1 cellular context compared by ENCODE assay signal in genomic region chr19:10602330-10603083, GRCh38.
TF ChIP-seq lines count a peak whose summit lies in the region.

No MANE protein-coding gene starts in this region.

TF ChIP-seq in HepG2, 621 proteins besides CTCF, POLR2A, EP300 and RAD21 (continued from another document and continues in another):
- TF ChIP-seq, protein P1, sequence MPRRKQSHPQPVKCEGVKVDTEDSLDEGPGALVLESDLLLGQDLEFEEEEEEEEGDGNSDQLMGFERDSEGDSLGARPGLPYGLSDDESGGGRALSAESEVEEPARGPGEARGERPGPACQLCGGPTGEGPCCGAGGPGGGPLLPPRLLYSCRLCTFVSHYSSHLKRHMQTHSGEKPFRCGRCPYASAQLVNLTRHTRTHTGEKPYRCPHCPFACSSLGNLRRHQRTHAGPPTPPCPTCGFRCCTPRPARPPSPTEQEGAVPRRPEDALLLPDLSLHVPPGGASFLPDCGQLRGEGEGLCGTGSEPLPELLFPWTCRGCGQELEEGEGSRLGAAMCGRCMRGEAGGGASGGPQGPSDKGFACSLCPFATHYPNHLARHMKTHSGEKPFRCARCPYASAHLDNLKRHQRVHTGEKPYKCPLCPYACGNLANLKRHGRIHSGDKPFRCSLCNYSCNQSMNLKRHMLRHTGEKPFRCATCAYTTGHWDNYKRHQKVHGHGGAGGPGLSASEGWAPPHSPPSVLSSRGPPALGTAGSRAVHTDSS (CRISPR knock-in tag; conservative IDR thresholded peaks at IDR 0.05): no peak
- TF ChIP-seq ZNF296 (CRISPR knock-in tag; conservative IDR thresholded peaks at IDR 0.05): no peak
- no peak for TF ChIP-seq LBX2 (CRISPR knock-in tag; IDR thresholded peaks at IDR 0.05; ENCODE audit: borderline replicate concordance)
- TF ChIP-seq SIN3B (IDR thresholded peaks at IDR 0.05; ENCODE audit: low read length): no peak
- TF ChIP-seq SP5 (CRISPR knock-in tag; IDR thresholded peaks at IDR 0.05; ENCODE audit: borderline replicate concordance, low read depth): peak; percentile 33; the same call in 1 of the 2 replicates
- TF ChIP-seq DMAP1 (CRISPR knock-in tag; IDR thresholded peaks at IDR 0.05): 0 out of 2 replicates have a peak, but pooled peaks have one; percentile 29
- no peak for TF ChIP-seq ZNF605 (CRISPR knock-in tag; IDR thresholded peaks at IDR 0.05)
- peak; percentile 25; the same call in 1 of the 2 replicates for TF ChIP-seq MYC (CRISPR knock-in tag; IDR thresholded peaks at IDR 0.05; ENCODE audit: borderline replicate concordance)
- no peak for TF ChIP-seq NR2F6 (IDR thresholded peaks at IDR 0.05)
- no peak for TF ChIP-seq NR2F6 (CRISPR knock-in tag; IDR thresholded peaks at IDR 0.05)
- no peak for TF ChIP-seq MTA3 (CRISPR knock-in tag; IDR thresholded peaks at IDR 0.05)
- no peak for TF ChIP-seq ZBTB1 (CRISPR knock-in tag; IDR thresholded peaks at IDR 0.05; ENCODE audit: borderline replicate concordance)
- TF ChIP-seq, protein P2, sequence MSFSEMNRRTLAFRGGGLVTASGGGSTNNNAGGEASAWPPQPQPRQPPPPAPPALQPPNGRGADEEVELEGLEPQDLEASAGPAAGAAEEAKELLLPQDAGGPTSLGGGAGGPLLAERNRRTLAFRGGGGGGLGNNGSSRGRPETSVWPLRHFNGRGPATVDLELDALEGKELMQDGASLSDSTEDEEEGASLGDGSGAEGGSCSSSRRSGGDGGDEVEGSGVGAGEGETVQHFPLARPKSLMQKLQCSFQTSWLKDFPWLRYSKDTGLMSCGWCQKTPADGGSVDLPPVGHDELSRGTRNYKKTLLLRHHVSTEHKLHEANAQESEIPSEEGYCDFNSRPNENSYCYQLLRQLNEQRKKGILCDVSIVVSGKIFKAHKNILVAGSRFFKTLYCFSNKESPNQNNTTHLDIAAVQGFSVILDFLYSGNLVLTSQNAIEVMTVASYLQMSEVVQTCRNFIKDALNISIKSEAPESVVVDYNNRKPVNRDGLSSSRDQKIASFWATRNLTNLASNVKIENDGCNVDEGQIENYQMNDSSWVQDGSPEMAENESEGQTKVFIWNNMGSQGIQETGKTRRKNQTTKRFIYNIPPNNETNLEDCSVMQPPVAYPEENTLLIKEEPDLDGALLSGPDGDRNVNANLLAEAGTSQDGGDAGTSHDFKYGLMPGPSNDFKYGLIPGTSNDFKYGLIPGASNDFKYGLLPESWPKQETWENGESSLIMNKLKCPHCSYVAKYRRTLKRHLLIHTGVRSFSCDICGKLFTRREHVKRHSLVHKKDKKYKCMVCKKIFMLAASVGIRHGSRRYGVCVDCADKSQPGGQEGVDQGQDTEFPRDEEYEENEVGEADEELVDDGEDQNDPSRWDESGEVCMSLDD (CRISPR knock-in tag; IDR thresholded peaks at IDR 0.05; ENCODE audit: borderline replicate concordance): no peak
- TF ChIP-seq ZNF788 (CRISPR knock-in tag; IDR thresholded peaks at IDR 0.05; ENCODE audit: borderline replicate concordance): peak; percentile 35; the same call in 1 of the 2 replicates
- TF ChIP-seq YEATS4 (CRISPR knock-in tag; IDR thresholded peaks at IDR 0.05; ENCODE audit: borderline replicate concordance): peak; percentile 54; the same call in 1 of the 2 replicates
- TF ChIP-seq HNRNPK (IDR thresholded peaks at IDR 0.05; ENCODE audit: low read depth, low read length, poor library complexity, severe bottlenecking): peak; percentile 54
- no peak for TF ChIP-seq XRCC5 (optimal IDR thresholded peaks at IDR 0.05; ENCODE audit: low read length)
- TF ChIP-seq LRRFIP1 (CRISPR knock-in tag; conservative IDR thresholded peaks at IDR 0.05): no peak
- 0 out of 2 replicates have a peak, but pooled peaks have one; percentile 51 for TF ChIP-seq MED13 (CRISPR knock-in tag; IDR thresholded peaks at IDR 0.05)
- no peak for TF ChIP-seq FOSL1 (CRISPR knock-in tag; IDR thresholded peaks at IDR 0.05; ENCODE audit: borderline replicate concordance)
- no peak for TF ChIP-seq MZF1 (CRISPR knock-in tag; IDR thresholded peaks at IDR 0.05; ENCODE audit: borderline replicate concordance)
- no peak for TF ChIP-seq ZNF644 (CRISPR knock-in tag; IDR thresholded peaks at IDR 0.05; ENCODE audit: low read depth)
- TF ChIP-seq ZNF354B (CRISPR knock-in tag; IDR thresholded peaks at IDR 0.05): no peak
- TF ChIP-seq AGO1 (IDR thresholded peaks at IDR 0.05; ENCODE audit: low read depth, low read length, poor library complexity, severe bottlenecking): no peak
- no peak for TF ChIP-seq BORCS8-MEF2B (CRISPR knock-in tag; IDR thresholded peaks at IDR 0.05)
- TF ChIP-seq PBX3 (CRISPR knock-in tag; IDR thresholded peaks at IDR 0.05; ENCODE audit: borderline replicate concordance): no peak; the same call in 1 of the 2 replicates
- no peak for TF ChIP-seq ZNF274 (CRISPR knock-in tag; IDR thresholded peaks at IDR 0.05)
- peak; percentile 42; the same call in 1 of the 2 replicates for TF ChIP-seq KDM2A (CRISPR knock-in tag; IDR thresholded peaks at IDR 0.05; ENCODE audit: borderline replicate concordance, low read depth)
- TF ChIP-seq ZNF800 (CRISPR knock-in tag; IDR thresholded peaks at IDR 0.05): no peak
- no peak for TF ChIP-seq ZNF256 (CRISPR knock-in tag; conservative IDR thresholded peaks at IDR 0.05)
- TF ChIP-seq, protein P3, sequence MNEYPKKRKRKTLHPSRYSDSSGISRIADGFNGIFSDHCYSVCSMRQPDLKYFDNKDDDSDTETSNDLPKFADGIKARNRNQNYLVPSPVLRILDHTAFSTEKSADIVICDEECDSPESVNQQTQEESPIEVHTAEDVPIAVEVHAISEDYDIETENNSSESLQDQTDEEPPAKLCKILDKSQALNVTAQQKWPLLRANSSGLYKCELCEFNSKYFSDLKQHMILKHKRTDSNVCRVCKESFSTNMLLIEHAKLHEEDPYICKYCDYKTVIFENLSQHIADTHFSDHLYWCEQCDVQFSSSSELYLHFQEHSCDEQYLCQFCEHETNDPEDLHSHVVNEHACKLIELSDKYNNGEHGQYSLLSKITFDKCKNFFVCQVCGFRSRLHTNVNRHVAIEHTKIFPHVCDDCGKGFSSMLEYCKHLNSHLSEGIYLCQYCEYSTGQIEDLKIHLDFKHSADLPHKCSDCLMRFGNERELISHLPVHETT (CRISPR knock-in tag; conservative IDR thresholded peaks at IDR 0.05): no peak; the same call in 1 of the 2 replicates
- TF ChIP-seq ZMYM4 (CRISPR knock-in tag; IDR thresholded peaks at IDR 0.05): 0 out of 2 replicates have a peak, but pooled peaks have one; percentile 9
- TF ChIP-seq CSRNP1 (CRISPR knock-in tag; IDR thresholded peaks at IDR 0.05): no peak
- no peak for TF ChIP-seq ZSCAN25 (CRISPR knock-in tag; IDR thresholded peaks at IDR 0.05)
- TF ChIP-seq HNF1A (IDR thresholded peaks at IDR 0.05; ENCODE audit: low read depth): no peak
- TF ChIP-seq HNF1A (CRISPR knock-in tag; IDR thresholded peaks at IDR 0.05; ENCODE audit: borderline replicate concordance): 0 out of 2 replicates have a peak, but pooled peaks have one; percentile 6
- TF ChIP-seq ZNF83 (CRISPR knock-in tag; IDR thresholded peaks at IDR 0.05; ENCODE audit: borderline replicate concordance): no peak
- peak; percentile 48 for TF ChIP-seq RBM39 (IDR thresholded peaks at IDR 0.05; ENCODE audit: low read depth, low read length, poor library complexity, severe bottlenecking)
- 0 out of 2 replicates have a peak, but pooled peaks have one; percentile 56 for TF ChIP-seq HOXD1 (CRISPR knock-in tag; IDR thresholded peaks at IDR 0.05)
- no peak for TF ChIP-seq MIER2 (CRISPR knock-in tag; IDR thresholded peaks at IDR 0.05)
- no peak for TF ChIP-seq SNAPC2 (CRISPR knock-in tag; IDR thresholded peaks at IDR 0.05)
- TF ChIP-seq, protein P4, sequence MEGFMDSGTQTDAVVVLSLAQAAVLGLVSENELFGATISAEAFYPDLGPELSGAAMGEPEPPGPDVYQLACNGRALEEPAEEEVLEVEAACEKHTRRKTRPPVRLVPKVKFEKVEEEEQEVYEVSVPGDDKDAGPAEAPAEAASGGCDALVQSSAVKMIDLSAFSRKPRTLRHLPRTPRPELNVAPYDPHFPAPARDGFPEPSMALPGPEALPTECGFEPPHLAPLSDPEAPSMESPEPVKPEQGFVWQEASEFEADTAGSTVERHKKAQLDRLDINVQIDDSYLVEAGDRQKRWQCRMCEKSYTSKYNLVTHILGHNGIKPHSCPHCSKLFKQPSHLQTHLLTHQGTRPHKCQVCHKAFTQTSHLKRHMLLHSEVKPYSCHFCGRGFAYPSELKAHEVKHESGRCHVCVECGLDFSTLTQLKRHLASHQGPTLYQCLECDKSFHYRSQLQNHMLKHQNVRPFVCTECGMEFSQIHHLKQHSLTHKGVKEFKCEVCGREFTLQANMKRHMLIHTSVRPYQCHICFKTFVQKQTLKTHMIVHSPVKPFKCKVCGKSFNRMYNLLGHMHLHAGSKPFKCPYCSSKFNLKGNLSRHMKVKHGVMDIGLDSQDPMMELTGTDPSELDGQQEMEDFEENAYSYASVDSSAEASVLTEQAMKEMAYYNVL (CRISPR knock-in tag; IDR thresholded peaks at IDR 0.05; ENCODE audit: borderline replicate concordance): no peak
- TF ChIP-seq PAF1 (CRISPR knock-in tag; IDR thresholded peaks at IDR 0.05): no peak
